Comparison of ENCODE assay signal across 1 cellular context in the genomic region with DNA sequence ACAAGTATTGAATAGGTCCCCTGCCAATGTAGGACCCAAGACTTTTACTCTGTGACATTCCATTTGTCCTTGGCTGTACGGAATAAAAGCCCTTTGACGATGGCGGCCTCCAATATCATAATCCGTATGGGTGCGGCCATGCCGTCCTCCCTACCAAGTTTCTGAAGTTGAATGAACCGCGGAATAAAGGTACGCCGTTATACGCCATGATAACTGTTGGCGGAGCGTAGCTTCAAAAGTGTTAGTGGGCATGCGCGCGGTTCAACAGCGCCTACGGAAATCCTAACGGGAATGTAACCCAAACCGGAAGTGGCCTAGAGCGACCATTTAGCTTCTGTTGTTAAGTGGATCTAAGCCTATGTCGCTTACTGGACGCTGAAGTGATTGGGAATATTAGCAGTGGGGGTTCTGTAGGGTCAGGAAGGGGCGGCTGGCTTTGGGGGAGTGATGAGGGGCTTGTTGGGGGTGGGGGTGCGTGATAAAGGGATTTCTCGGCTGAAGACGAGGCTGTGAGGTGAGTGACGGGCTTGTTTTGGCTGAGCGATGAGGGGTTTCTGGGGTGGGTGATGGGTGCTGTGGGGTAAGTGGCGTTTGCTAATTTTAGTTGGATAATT.
A peak's percentile ranks its signal among the peaks of the same experiment; 100 is the strongest.
TF ChIP-seq lines count a peak whose summit lies in the region.

A gene (plus strand): TSS at position 322 of the 614 bp plus-strand sequence. CDS start 2,047 bp downstream, outside the sequence.

TF ChIP-seq in SK-N-SH, 30 proteins besides CTCF, POLR2A, EP300 and RAD21 (continued from another document):
- TF ChIP-seq, protein P1, sequence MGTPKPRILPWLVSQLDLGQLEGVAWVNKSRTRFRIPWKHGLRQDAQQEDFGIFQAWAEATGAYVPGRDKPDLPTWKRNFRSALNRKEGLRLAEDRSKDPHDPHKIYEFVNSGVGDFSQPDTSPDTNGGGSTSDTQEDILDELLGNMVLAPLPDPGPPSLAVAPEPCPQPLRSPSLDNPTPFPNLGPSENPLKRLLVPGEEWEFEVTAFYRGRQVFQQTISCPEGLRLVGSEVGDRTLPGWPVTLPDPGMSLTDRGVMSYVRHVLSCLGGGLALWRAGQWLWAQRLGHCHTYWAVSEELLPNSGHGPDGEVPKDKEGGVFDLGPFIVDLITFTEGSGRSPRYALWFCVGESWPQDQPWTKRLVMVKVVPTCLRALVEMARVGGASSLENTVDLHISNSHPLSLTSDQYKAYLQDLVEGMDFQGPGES (IDR thresholded peaks at IDR 0.05; ENCODE audit: low read depth, low read length): no peak
- TF ChIP-seq GATA2 (CRISPR knock-in tag; IDR thresholded peaks at IDR 0.05) (no peak), TAF1 (IDR thresholded peaks at IDR 0.05; ENCODE audit: borderline replicate concordance, low read depth, low read length) (peak; percentile 40; the same call in 1 of the 2 replicates), NFIC (IDR thresholded peaks at IDR 0.05; ENCODE audit: borderline replicate concordance) (no peak), MEF2A (IDR thresholded peaks at IDR 0.05; ENCODE audit: borderline replicate concordance, low read depth) (no peak; the same call in 1 of the 2 replicates), FOXJ3 (CRISPR knock-in tag; IDR thresholded peaks at IDR 0.05) (no peak), MXI1 (IDR thresholded peaks at IDR 0.05; ENCODE audit: low read depth, low read length) (peak; percentile 41; the same call in 1 of the 2 replicates)
- TF ChIP-seq, protein P2, sequence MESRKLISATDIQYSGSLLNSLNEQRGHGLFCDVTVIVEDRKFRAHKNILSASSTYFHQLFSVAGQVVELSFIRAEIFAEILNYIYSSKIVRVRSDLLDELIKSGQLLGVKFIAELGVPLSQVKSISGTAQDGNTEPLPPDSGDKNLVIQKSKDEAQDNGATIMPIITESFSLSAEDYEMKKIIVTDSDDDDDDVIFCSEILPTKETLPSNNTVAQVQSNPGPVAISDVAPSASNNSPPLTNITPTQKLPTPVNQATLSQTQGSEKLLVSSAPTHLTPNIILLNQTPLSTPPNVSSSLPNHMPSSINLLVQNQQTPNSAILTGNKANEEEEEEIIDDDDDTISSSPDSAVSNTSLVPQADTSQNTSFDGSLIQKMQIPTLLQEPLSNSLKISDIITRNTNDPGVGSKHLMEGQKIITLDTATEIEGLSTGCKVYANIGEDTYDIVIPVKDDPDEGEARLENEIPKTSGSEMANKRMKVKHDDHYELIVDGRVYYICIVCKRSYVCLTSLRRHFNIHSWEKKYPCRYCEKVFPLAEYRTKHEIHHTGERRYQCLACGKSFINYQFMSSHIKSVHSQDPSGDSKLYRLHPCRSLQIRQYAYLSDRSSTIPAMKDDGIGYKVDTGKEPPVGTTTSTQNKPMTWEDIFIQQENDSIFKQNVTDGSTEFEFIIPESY (IDR thresholded peaks at IDR 0.05; ENCODE audit: borderline replicate concordance, low read depth): peak; percentile 79
- TF ChIP-seq, protein P3, sequence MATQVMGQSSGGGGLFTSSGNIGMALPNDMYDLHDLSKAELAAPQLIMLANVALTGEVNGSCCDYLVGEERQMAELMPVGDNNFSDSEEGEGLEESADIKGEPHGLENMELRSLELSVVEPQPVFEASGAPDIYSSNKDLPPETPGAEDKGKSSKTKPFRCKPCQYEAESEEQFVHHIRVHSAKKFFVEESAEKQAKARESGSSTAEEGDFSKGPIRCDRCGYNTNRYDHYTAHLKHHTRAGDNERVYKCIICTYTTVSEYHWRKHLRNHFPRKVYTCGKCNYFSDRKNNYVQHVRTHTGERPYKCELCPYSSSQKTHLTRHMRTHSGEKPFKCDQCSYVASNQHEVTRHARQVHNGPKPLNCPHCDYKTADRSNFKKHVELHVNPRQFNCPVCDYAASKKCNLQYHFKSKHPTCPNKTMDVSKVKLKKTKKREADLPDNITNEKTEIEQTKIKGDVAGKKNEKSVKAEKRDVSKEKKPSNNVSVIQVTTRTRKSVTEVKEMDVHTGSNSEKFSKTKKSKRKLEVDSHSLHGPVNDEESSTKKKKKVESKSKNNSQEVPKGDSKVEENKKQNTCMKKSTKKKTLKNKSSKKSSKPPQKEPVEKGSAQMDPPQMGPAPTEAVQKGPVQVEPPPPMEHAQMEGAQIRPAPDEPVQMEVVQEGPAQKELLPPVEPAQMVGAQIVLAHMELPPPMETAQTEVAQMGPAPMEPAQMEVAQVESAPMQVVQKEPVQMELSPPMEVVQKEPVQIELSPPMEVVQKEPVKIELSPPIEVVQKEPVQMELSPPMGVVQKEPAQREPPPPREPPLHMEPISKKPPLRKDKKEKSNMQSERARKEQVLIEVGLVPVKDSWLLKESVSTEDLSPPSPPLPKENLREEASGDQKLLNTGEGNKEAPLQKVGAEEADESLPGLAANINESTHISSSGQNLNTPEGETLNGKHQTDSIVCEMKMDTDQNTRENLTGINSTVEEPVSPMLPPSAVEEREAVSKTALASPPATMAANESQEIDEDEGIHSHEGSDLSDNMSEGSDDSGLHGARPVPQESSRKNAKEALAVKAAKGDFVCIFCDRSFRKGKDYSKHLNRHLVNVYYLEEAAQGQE (IDR thresholded peaks at IDR 0.05; ENCODE audit: low read depth, low read length): 0 out of 2 replicates have a peak, but pooled peaks have one; percentile 32
- TF ChIP-seq, protein P4, sequence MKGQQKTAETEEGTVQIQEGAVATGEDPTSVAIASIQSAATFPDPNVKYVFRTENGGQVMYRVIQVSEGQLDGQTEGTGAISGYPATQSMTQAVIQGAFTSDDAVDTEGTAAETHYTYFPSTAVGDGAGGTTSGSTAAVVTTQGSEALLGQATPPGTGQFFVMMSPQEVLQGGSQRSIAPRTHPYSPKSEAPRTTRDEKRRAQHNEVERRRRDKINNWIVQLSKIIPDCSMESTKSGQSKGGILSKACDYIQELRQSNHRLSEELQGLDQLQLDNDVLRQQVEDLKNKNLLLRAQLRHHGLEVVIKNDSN (IDR thresholded peaks at IDR 0.05; ENCODE audit: borderline replicate concordance, low read depth): no peak
TF ChIP-seq in SK-N-SH: peak in this region for 11.
